18 cellular contexts compared by ENCODE assay signal in the genomic region with DNA sequence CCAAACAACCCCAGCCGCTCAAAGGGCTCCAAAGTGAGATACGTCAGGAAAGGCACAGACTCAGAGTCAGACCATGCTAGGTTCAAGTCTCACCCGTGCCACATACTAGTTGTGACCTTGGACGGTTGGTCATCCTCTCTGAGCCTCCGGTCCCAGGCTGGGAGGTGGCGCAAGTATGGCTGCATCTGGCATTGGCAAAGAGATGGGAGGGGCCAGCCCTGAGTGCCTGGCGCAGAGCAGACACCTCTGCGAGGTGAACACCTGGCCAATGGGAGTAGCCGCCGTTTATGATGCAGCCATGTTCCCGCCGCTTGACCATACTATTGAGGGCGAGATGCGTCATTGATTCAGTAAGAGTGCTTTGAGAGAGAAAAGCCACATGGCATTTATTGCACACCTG.
"Had no signal": no experiment of that assay in that cellular context is flagged by ENCODE, and none has a peak within 500 bp of the region (broad histone marks: within the 10 kb centered on the region; RNA-seq: fewer than 3 reads in every experiment).

No MANE protein-coding gene starts in this region.

- H3K9me3 ChIP-seq: neutrophil, tibial nerve had no signal

- H3K27me3 Mint-ChIP-seq: activated naive CD8-positive, alpha-beta T cell treated with anti-CD3 and anti-CD28 coated beads, Interleukin-2, amount 50 U/mL, for 24 hours; T-cell had no signal

- H3K4me3 ChIP-seq: cardiac muscle cell, tibial nerve had no signal

- H3K9ac ChIP-seq: parathyroid adenoma had no signal

- H3K27ac ChIP-seq: cardiac muscle cell, neutrophil, parathyroid adenoma had no signal

- H3K36me3 Mint-ChIP-seq: natural killer cell had no signal

- H3K27me3 ChIP-seq: cardiac muscle cell, neutrophil, tibial nerve had no signal

- DNase-seq: activated CD4-positive, alpha-beta T cell treated with anti-CD3 and anti-CD28 coated beads, Interleukin-2, amount 50 U/mL, for 48 hours; activated effector memory CD4-positive, alpha-beta T cell treated with Interleukin-2 at 50 U/mL for 16 hours; activated naive CD4-positive, alpha-beta T cell treated with anti-CD3 and anti-CD28 coated beads for 36 hours; activated naive CD8-positive, alpha-beta T cell treated with anti-CD3 and anti-CD28 coated beads, Interleukin-2, amount 50 U/mL, for 24 hours; activated T-cell treated with anti-CD3 and anti-CD28 coated beads, Interleukin-2, amount 50 U/mL, for 72 hours; foreskin fibroblast; hippocampal formation; left ventricle myocardium superior; mammary epithelial cell; natural killer cell; stimulated activated CD4-positive, alpha-beta T cell treated with anti-CD3 and anti-CD28 coated beads, Interleukin-4, amount 100 ng/mL, for 1 hour; stimulated activated naive CD8-positive, alpha-beta T cell treated with anti-CD3 and anti-CD28 coated beads, Interleukin-15, Interleukin-2, amounts not matched to agents 100 U/mL and 50 U/mL, for 24 hours; T-cell had no signal

- H3K4me3 Mint-ChIP-seq: activated naive CD4-positive, alpha-beta T cell treated with anti-CD3 and anti-CD28 coated beads for 36 hours; activated naive CD8-positive, alpha-beta T cell treated with anti-CD3 and anti-CD28 coated beads, Interleukin-2, amount 50 U/mL, for 24 hours; activated T-cell treated with anti-CD3 and anti-CD28 coated beads, Interleukin-2, amount 50 U/mL, for 72 hours; mesothelial cell of epicardium; natural killer cell; T-cell had no signal

- H2AFZ ChIP-seq: parathyroid adenoma had no signal

- H3K27ac Mint-ChIP-seq: activated naive CD4-positive, alpha-beta T cell treated with anti-CD3 and anti-CD28 coated beads for 36 hours; activated naive CD8-positive, alpha-beta T cell treated with anti-CD3 and anti-CD28 coated beads, Interleukin-2, amount 50 U/mL, for 24 hours; activated T-cell treated with anti-CD3 and anti-CD28 coated beads, Interleukin-2, amount 50 U/mL, for 72 hours; natural killer cell; T-cell had no signal

- ATAC-seq: activated naive CD8-positive, alpha-beta T cell treated with anti-CD3 and anti-CD28 coated beads, Interleukin-2, amount 50 U/mL, for 24 hours; activated T-cell treated with anti-CD3 and anti-CD28 coated beads, Interleukin-2, amount 50 U/mL, for 72 hours; natural killer cell; stimulated activated naive CD8-positive, alpha-beta T cell treated with anti-CD3 and anti-CD28 coated beads, Interleukin-15, Interleukin-2, amounts not matched to agents 100 U/mL and 50 U/mL, for 24 hours; T-cell had no signal

- H3K9me3 Mint-ChIP-seq: activated naive CD4-positive, alpha-beta T cell treated with anti-CD3 and anti-CD28 coated beads for 36 hours; activated naive CD8-positive, alpha-beta T cell treated with anti-CD3 and anti-CD28 coated beads, Interleukin-2, amount 50 U/mL, for 24 hours; activated T-cell treated with anti-CD3 and anti-CD28 coated beads, Interleukin-2, amount 50 U/mL, for 72 hours; mesothelial cell of epicardium; natural killer cell; T-cell had no signal

- H3K4me1 Mint-ChIP-seq: mesothelial cell of epicardium had no signal

- H3K4me1 ChIP-seq: parathyroid adenoma had no signal
